Comparison of ENCODE assay signal across 1 cellular context in genomic region chr3:45884368-45885201, GRCh38.
A peak's percentile ranks its signal among the peaks of the same experiment; 100 is the strongest.
TF ChIP-seq lines count a peak whose summit lies in the region.

No MANE protein-coding gene starts in this region.

TF ChIP-seq in K562, 482 proteins besides CTCF, POLR2A, EP300 and RAD21:
- TF ChIP-seq ETV6 (IDR thresholded peaks at IDR 0.05; ENCODE audit: borderline replicate concordance in 1 of 2, low read depth in 2 of 2, low read length in 1 of 2) = no peak
- TF ChIP-seq ETV6 (CRISPR knock-in tag; IDR thresholded peaks at IDR 0.05; ENCODE audit: borderline replicate concordance) = no peak
- peak; percentile 13; the same call in 1 of the 2 replicates for TF ChIP-seq SPI1 (IDR thresholded peaks at IDR 0.05; ENCODE audit: borderline replicate concordance, low read depth, low read length)
- no peak for TF ChIP-seq ETV5 (CRISPR knock-in tag; IDR thresholded peaks at IDR 0.05; ENCODE audit: low read depth)
TF ChIP-seq in K562: peak in this region for 1.
